Comparison of ENCODE assay signal across 8 cellular contexts in genomic region chr16:1002399-1003161, GRCh38. TPM values are rescaled to one million over a fixed set of nuclear protein-coding genes. Genes with fewer than 3 reads are reported as not detected.
DNase-seq lines count a peak whose midpoint lies in the region; ATAC-seq, FAIRE-seq and TF ChIP-seq lines count a peak whose summit lies in the region.

No MANE protein-coding gene starts in this region.

- H3K4me3 ChIP-seq in choroid plexus epithelial cell (ENCODE audit: low read depth, low read length): no peak overlapping the region
- H3K4me3 ChIP-seq in skeletal muscle cell (ENCODE audit: low read depth, low read length): no peak overlapping the region

- no peak for ATAC-seq in HG03097 (IDR thresholded peaks at IDR 0.05; ENCODE audit: low FRiP score, unreplicated experiment)

- TF ChIP-seq CTCF in choroid plexus epithelial cell (conservative IDR thresholded peaks at IDR 0.05; ENCODE audit: low read depth, low read length): no peak

- FAIRE-seq in GM19239 (lab: Jason Lieb, UNC): no peak

- DNase-seq in HT1080 (ENCODE audit: low read depth) (peak; percentile 76), choroid plexus epithelial cell (ENCODE audit: low read depth) (peak; percentile 78), skeletal muscle cell (ENCODE audit: low read depth) (peak; percentile 41), GM19239 (ENCODE audit: insufficient read length, low spot score) (no peak), hippocampal formation (lab: John Stamatoyannopoulos, UW) (no peak), NCI-H1694 treated with DMSO at 0.1 percent for 48 hours (lab: John Stamatoyannopoulos, UW) (no peak)
- peak; percentile 92 for DNase-seq in activated CD4-positive, alpha-beta T cell treated with anti-CD3 and anti-CD28 coated beads for 48 hours

RNA-seq across cellular contexts. Expression of gene SOX8, which starts 21.0 kb away (rescaled TPM):
- total RNA-seq in HT1080 (2014; rRNA removed; shearing (Covaris generic)): not detected in 2 replicates
- not detected in 2 replicates for polyA plus RNA-seq in HT1080 (2015; cell fraction: cytosol; rRNA removed)
- polyA plus RNA-seq in HT1080 (2015; cell fraction: nucleus; rRNA removed): not detected in 2 replicates

RNA-seq across cellular contexts. Expression of gene LMF1, which starts 31.8 kb away (rescaled TPM):
- not detected in 2 replicates for total RNA-seq in HT1080 (2014; rRNA removed; shearing (Covaris generic))
- polyA plus RNA-seq in HT1080 (2015; cell fraction: cytosol; rRNA removed): not detected in 2 replicates
- not detected in 2 replicates for polyA plus RNA-seq in HT1080 (2015; cell fraction: nucleus; rRNA removed)

Comparison
In these comparisons a context has a peak if more than half of its experiments do, and no peak if none do; other contexts are left out.
1. DNase-seq: peak in HT1080 (single experiment), activated CD4-positive, alpha-beta T cell treated with anti-CD3 and anti-CD28 coated beads for 48 hours (single experiment), choroid plexus epithelial cell (single experiment) and skeletal muscle cell (single experiment); none in GM19239 (single experiment), hippocampal formation (0 of 2) and NCI-H1694 treated with DMSO at 0.1 percent for 48 hours (single experiment).